4 cellular contexts compared by ENCODE assay signal in the genomic region with DNA sequence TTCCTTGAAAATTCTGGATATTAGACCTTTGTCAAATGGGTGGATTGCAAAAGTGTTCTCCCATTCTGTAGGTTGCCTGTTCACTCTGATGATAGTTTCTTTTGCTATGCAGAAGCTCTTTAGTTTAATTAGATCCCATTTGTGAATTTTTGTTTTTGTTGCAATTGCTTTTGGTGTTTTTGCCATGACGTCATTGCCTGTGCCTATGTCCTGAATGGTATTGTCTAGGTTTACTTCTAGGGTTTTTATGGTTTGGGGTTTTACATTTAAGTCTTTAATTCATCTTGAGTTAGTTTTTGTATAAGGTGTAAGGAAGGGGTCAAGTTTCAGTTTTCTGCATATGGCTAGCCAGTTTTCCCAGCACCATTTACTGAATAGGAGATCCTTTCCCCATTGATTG.
DNase-seq lines count a peak whose midpoint lies in the region; ATAC-seq, FAIRE-seq and TF ChIP-seq lines count a peak whose summit lies in the region.
"Not testable (repeated sequence)": the region's sequence is repeated elsewhere in the genome, so short reads cannot be mapped to it uniquely, and the experiment has no call there.

No MANE protein-coding gene starts in this region.

- not testable (repeated sequence) for TF ChIP-seq POLR2A in GM12878 (IDR thresholded peaks at IDR 0.05; ENCODE audit: low read depth, low read length); K562 (conservative IDR thresholded peaks at IDR 0.05); HepG2 (IDR thresholded peaks at IDR 0.05; ENCODE audit: insufficient read depth in 1 of 2, low read depth in 2 of 2, low read length in 2 of 2)

- intact Hi-C loops in GM12878 (cut with micrococcal nuclease; ENCODE audit: unreplicated experiment); K562 (cut with micrococcal nuclease); HepG2 (cut with micrococcal nuclease; ENCODE audit: unreplicated experiment): not testable (repeated sequence)

- not testable (repeated sequence) for TF ChIP-seq CTCF in HEK293 (tag by site-specific recombination; IDR thresholded peaks at IDR 0.05); GM12878 (IDR thresholded peaks at IDR 0.05 in 2 of 3, conservative IDR thresholded peaks at IDR 0.05 in 1 of 3; ENCODE audit: control insufficient read depth in 2 of 3, extremely low read depth in 1 of 3, insufficient read depth in 1 of 3, low read depth in 3 of 3, low read length in 3 of 3); K562 (IDR thresholded peaks at IDR 0.05 in 2 of 3, conservative IDR thresholded peaks at IDR 0.05 in 1 of 3; ENCODE audit: insufficient read depth in 2 of 3, low read depth in 1 of 3, low read length in 3 of 3); HepG2 (CRISPR knock-in tag; IDR thresholded peaks at IDR 0.05)

- not testable (repeated sequence) for FAIRE-seq in GM12878 (lab: Jason Lieb, UNC); K562 (lab: Jason Lieb, UNC); HepG2 (lab: Jason Lieb, UNC)

- not testable (repeated sequence) for H3K27ac ChIP-seq in HEK293 (ENCODE audit: extremely low read depth, low read depth, low read length); GM12878 (ENCODE audit: control insufficient read depth, insufficient read depth); K562 (ENCODE audit: extremely low read depth, low read depth, low read length); HepG2 (ENCODE audit: extremely low read length, insufficient read depth, low read length)

- ATAC-seq in GM12878, K562, HepG2: not testable (repeated sequence)

- not testable (repeated sequence) for TF ChIP-seq EP300 in GM12878 (IDR thresholded peaks at IDR 0.05; ENCODE audit: borderline replicate concordance in 1 of 2, control insufficient read depth in 1 of 2, low read depth in 2 of 2, low read length in 2 of 2); K562 (IDR thresholded peaks at IDR 0.05; ENCODE audit: low read length); HepG2 (IDR thresholded peaks at IDR 0.05; ENCODE audit: low read depth in 2 of 2, low read length in 2 of 2); HepG2 (CRISPR knock-in tag; IDR thresholded peaks at IDR 0.05; ENCODE audit: borderline replicate concordance)

- H2AFZ ChIP-seq in GM12878 (ENCODE audit: control insufficient read depth, low read depth, low read length); K562 (ENCODE audit: low read depth, low read length); HepG2 (ENCODE audit: low read length): not testable (repeated sequence)

- not testable (repeated sequence) for H3K79me2 ChIP-seq in GM12878 (ENCODE audit: control insufficient read depth, insufficient read depth, low read length); K562 (ENCODE audit: control insufficient read depth, insufficient read depth, low read length); HepG2 (ENCODE audit: insufficient read depth, low read length)

- BruUV-seq in GM12878 (replicated peaks; lab: Mats Ljungman, UMichigan); K562 (replicated peaks; lab: Mats Ljungman, UMichigan); HepG2 (replicated peaks; lab: Mats Ljungman, UMichigan): not testable (repeated sequence)

- not testable (repeated sequence) for H3K9me3 ChIP-seq in HEK293 (ENCODE audit: control insufficient read depth, insufficient read depth, low read depth, low read length); GM12878 (replicated peaks; ENCODE audit: control insufficient read depth, insufficient read depth, low read length); K562 (replicated peaks; ENCODE audit: control insufficient read depth, insufficient read depth, low read depth, low read length); HepG2 (ENCODE audit: low read length)

- not testable (repeated sequence) for H3K27me3 ChIP-seq in GM12878 (replicated peaks in 1 of 2; ENCODE audit: control insufficient read depth in 2 of 2, insufficient read depth in 2 of 2, low read length in 1 of 2); K562 (ENCODE audit: control insufficient read depth in 2 of 2, insufficient read depth in 2 of 2, low read length in 2 of 2); HepG2 (ENCODE audit: control insufficient read depth in 1 of 2, insufficient read depth in 2 of 2, low read length in 2 of 2)

- not testable (repeated sequence) for TF ChIP-seq RAD21 in GM12878 (IDR thresholded peaks at IDR 0.05; ENCODE audit: insufficient read depth, low read depth, low read length); K562 (CRISPR knock-in tag; conservative IDR thresholded peaks at IDR 0.05 in 1 of 2, IDR thresholded peaks at IDR 0.05 in 1 of 2); HepG2 (CRISPR knock-in tag; IDR thresholded peaks at IDR 0.05)

- H4K20me1 ChIP-seq in GM12878 (ENCODE audit: control insufficient read depth, insufficient read depth); K562 (replicated peaks; ENCODE audit: control insufficient read depth, insufficient read depth, low read length); HepG2 (ENCODE audit: insufficient read depth, low read length): not testable (repeated sequence)

- H3K4me2 ChIP-seq in GM12878 (ENCODE audit: control insufficient read depth, insufficient read depth); K562 (ENCODE audit: insufficient read depth, low read length); HepG2 (ENCODE audit: low read depth, low read length): not testable (repeated sequence)

- not testable (repeated sequence) for H3K4me1 ChIP-seq in HEK293 (ENCODE audit: control insufficient read depth, insufficient read depth, low read length); GM12878 (ENCODE audit: control insufficient read depth, insufficient read depth, low read length); K562 (replicated peaks in 1 of 2; ENCODE audit: control insufficient read depth in 2 of 2, insufficient read depth in 2 of 2, low read length in 2 of 2); HepG2 (ENCODE audit: insufficient read depth, low read length)

- not testable (repeated sequence) for H3K36me3 ChIP-seq in HEK293 (ENCODE audit: control insufficient read depth in 2 of 2, insufficient read depth in 1 of 2, low read length in 2 of 2); GM12878 (ENCODE audit: control insufficient read depth in 2 of 2, insufficient read depth in 2 of 2, low read length in 1 of 2); K562 (ENCODE audit: control insufficient read depth, insufficient read depth, low read length); HepG2 (replicated peaks in 1 of 2; ENCODE audit: control insufficient read depth in 1 of 2, insufficient read depth in 2 of 2, low read length in 2 of 2)

- POLR2A ChIA-PET in HEK293 (lab: Yijun Ruan, JAX); GM12878 (lab: Charles Lee); K562 (lab: Yijun Ruan, JAX); HepG2 (lab: Yijun Ruan, JAX): not testable (repeated sequence)

- not testable (repeated sequence) for H3K4me3 ChIP-seq in HEK293 (ENCODE audit: low read depth, low read length); GM12878; K562; HepG2 (replicated peaks in 1 of 3; ENCODE audit: insufficient read depth in 1 of 3, low read depth in 2 of 3, low read length in 3 of 3)

- SMC1A ChIA-PET in GM12878 (lab: Charles Lee; ENCODE audit: uncharacterized antibody, unreplicated experiment), result not testable (repeated sequence)

- H3K9ac ChIP-seq in GM12878 (ENCODE audit: control insufficient read depth, insufficient read depth, low read length); K562 (ENCODE audit: insufficient read depth in 1 of 2, low read depth in 2 of 2, low read length in 2 of 2); HepG2 (ENCODE audit: insufficient read depth, low read depth, low read length): not testable (repeated sequence)

- CTCF ChIA-PET in HEK293 (lab: Yijun Ruan, JAX); GM12878 (lab: Yijun Ruan, JAX); K562 (lab: Yijun Ruan, JAX; ENCODE audit: low intra/inter-chr PET ratio); HepG2 (lab: Yijun Ruan, JAX; ENCODE audit: low intra/inter-chr PET ratio, low total read pairs): not testable (repeated sequence)

- RAD21 ChIA-PET in GM12878 (lab: Charles Lee; ENCODE audit: unreplicated experiment), result not testable (repeated sequence)

- WGBS in GM12878 (ENCODE audit: insufficient coverage, insufficient replicate concordance, low lambda C conversion rate, missing lambda C conversion rate), result 31% methylated on average over 1 of the region's 1 CpG
- WGBS in K562 (ENCODE audit: insufficient coverage, low coverage, missing lambda C conversion rate), result 0% methylated on average over 1 of the region's 1 CpG
- WGBS in HepG2 (ENCODE audit: low lambda C conversion rate), result 3% methylated on average over 1 of the region's 1 CpG

- H3K9me1 ChIP-seq in K562 (ENCODE audit: control insufficient read depth, insufficient read depth, low read length), result not testable (repeated sequence)

- not testable (repeated sequence) for DNase-seq in GM12878 (ENCODE audit: low read depth, low spot score); K562 (ENCODE audit: extremely low read depth in 1 of 4, low spot score in 3 of 4); HepG2 (ENCODE audit: low spot score)

- in situ Hi-C loops in GM12878 (cut with MboI); K562 (cut with MboI); HepG2 (cut with HindIII; ENCODE audit: extremely low pct_ligation_motif_present, low pct_unique_long_range_greater_than_20kb): not testable (repeated sequence)

TF ChIP-seq in GM12878, 131 proteins besides CTCF, POLR2A, EP300 and RAD21:
- peak; percentile 63; the same call in 1 of the 2 replicates for TF ChIP-seq ATF7 (IDR thresholded peaks at IDR 0.05; ENCODE audit: low read depth)

TF ChIP-seq in HepG2, 621 proteins besides CTCF, POLR2A, EP300 and RAD21 (continues in another document):
- peak; percentile 92 for TF ChIP-seq CREB1 (IDR thresholded peaks at IDR 0.05)
- not testable (repeated sequence) for TF ChIP-seq CREB1 (CRISPR knock-in tag; IDR thresholded peaks at IDR 0.05)
